In genomic region chr1:8671313-8671917, GRCh38 we compare ENCODE assay signal across 8 cellular contexts.
DNase-seq lines count a peak whose midpoint lies in the region; ATAC-seq and TF ChIP-seq lines count a peak whose summit lies in the region.

No MANE protein-coding gene starts in this region.

- H3K27me3 ChIP-seq in tibial artery, result no peaks in the 10 kb centered on the region

- H3K27ac ChIP-seq in tibial artery, result no peak overlapping the region

- intact Hi-C loops in tibial artery (cut with DNase I; ENCODE audit: low total_unique reads), result loop anchor here (5.0 to 10.0 kb wide), 2 partner anchors 77 to 109 kb away; no protein-coding TSS in a partner anchor

- no peak for ATAC-seq in HG02938 (IDR thresholded peaks at IDR 0.05; ENCODE audit: unreplicated experiment)

- in situ Hi-C loops in GM13976 (cut with MboI; ENCODE audit: low sequenced_read_pairs, unreplicated experiment), result no loop called here

- peak; percentile 88 for TF ChIP-seq CTCF in AG10803 (conservative IDR thresholded peaks at IDR 0.05; ENCODE audit: low read length)
- peak; percentile 59 for TF ChIP-seq CTCF in GM13976 (IDR thresholded peaks at IDR 0.05; ENCODE audit: borderline replicate concordance, control extremely low read depth, extremely low read depth, insufficient read depth, missing control alignments)
- peak; percentile 84 for TF ChIP-seq CTCF in cardiac fibroblast (IDR thresholded peaks at IDR 0.05; ENCODE audit: low read depth, low read length)
- TF ChIP-seq CTCF in tibial artery (IDR thresholded peaks at IDR 0.05), result peak; percentile 76 to 78

- H3K4me1 ChIP-seq in tibial artery, result peaks cover 0 to 36% (median 14%) of the 10 kb centered on the region in 4 donors

- no peaks in the 10 kb centered on the region for H3K36me3 ChIP-seq in tibial artery

- H3K4me3 ChIP-seq in AG10803 (ENCODE audit: low read length) (no peak overlapping the region), cardiac fibroblast (replicated peaks in 1 of 2; ENCODE audit: low read depth in 2 of 2, low read length in 2 of 2) (no peak overlapping the region), tibial artery (no peak overlapping the region)

- H3K9me3 ChIP-seq in tibial artery, result no peaks in the 10 kb centered on the region

- DNase-seq in AG10803 (ENCODE audit: low read depth), result peak; percentile 75
- DNase-seq in GM13976 (ENCODE audit: low spot score), result no peak
- peak; percentile 7 for DNase-seq in NCI-H526 treated with DMSO at 0.1 percent for 48 hours (lab: John Stamatoyannopoulos, UW)
- DNase-seq in cardiac fibroblast (ENCODE audit: low read depth in 2 of 2), result peak; percentile 88 to 91
- DNase-seq in kidney glomerular epithelial cell (lab: John Stamatoyannopoulos, UW), result peak; percentile 21
- DNase-seq in tibial artery, result peak in 1 of 2 donors; percentile 33
- DNase-seq in middle frontal gyrus (ENCODE audit: extremely low spot score, low spot score), result no peak

Comparison
In these comparisons a context has a peak if more than half of its experiments do, and no peak if none do; other contexts are left out.
1. DNase-seq: peak in AG10803 (single experiment), NCI-H526 treated with DMSO at 0.1 percent for 48 hours (single experiment), cardiac fibroblast (2 of 2) and kidney glomerular epithelial cell (single experiment); none in GM13976 (single experiment) and middle frontal gyrus (single experiment).
2. Peak in every context shown above with its lines, with median percentiles within 50 percentile points of each other: CTCF ChIP-seq.